28 cellular contexts compared by ENCODE assay signal in the genomic region with DNA sequence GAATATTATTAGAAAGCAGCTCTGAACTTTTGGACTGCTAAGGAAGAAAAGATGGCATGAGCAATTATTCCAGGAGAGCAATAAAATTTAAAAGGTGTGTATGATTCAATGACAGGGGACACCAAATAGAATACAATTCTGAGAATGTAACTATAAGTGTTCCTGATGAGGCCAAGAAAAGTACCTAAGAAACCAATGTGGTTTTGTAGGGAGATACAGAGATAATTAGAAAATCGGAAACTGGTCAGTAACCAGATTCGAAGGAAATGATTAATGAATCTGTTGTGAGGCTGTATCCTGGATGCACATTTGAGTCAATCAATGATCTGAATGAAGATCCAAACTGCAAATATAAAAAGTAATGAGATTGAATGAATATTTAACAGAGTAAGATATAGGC. TPM values are rescaled to one million over a fixed set of nuclear protein-coding genes. Genes with fewer than 3 reads are reported as not detected.
DNase-seq lines count a peak whose midpoint lies in the region; ATAC-seq and TF ChIP-seq lines count a peak whose summit lies in the region.
"Had no signal": no experiment of that assay in that cellular context is flagged by ENCODE, and none has a peak within 500 bp of the region (broad histone marks: within the 10 kb centered on the region; RNA-seq: fewer than 3 reads in every experiment).

No MANE protein-coding gene starts in this region.

- no peak for DNase-seq in activated CD4-positive, alpha-beta T cell treated with anti-CD3 and anti-CD28 coated beads for 36 hours
- DNase-seq in activated CD4-positive, alpha-beta T cell treated with anti-CD3 and anti-CD28 coated beads for 48 hours = no peak
- DNase-seq in activated T-cell treated with anti-CD3 and anti-CD28 coated beads, Interleukin-2, amount 50 U/mL, for 72 hours = no peak
- no peak for DNase-seq in activated T-cell treated with anti-CD3 and anti-CD28 coated beads, Interleukin-2, amount 50 U/mL, for 48 hours
- no peak for DNase-seq in neural crest cell (ENCODE audit: low read depth, low spot score)
- no peak for DNase-seq in NCI-H1092 (lab: John Stamatoyannopoulos, UW)
- DNase-seq: 8988T; ACHN; BE2C; CD8-positive, alpha-beta memory T cell; DMS 273 treated with DMSO at 0.1 percent for 48 hours; DMS79; EL; GDM1; HCEC 1CT; MM.1S; NCI-H1417; NCI-H1694; NCI-H2029 treated with DMSO at 0.1 percent for 48 hours; NCI-H446 treated with DMSO at 0.1 percent for 48 hours; NCI-H526; NCI-H82; NK-92 treated with Interleukin-12 subunit alpha and Interleukin-12 subunit beta, amount 100 ng/mL, for 24 hours; PC-3 had no signal

- intact Hi-C loops in activated CD4-positive, alpha-beta T cell treated with anti-CD3 and anti-CD28 coated beads for 36 hours (cut with DNase I, micrococcal nuclease) = loop anchor here in 1 of 2 experiments (5.0 kb wide), 1 partner anchor 249 kb away; no protein-coding TSS in a partner anchor

- CTCF ChIA-PET in activated CD4-positive, alpha-beta T cell treated with anti-CD3 and anti-CD28 coated beads for 36 hours (lab: Charles Lee) = no interaction called here

- ATAC-seq in activated CD4-positive, alpha-beta T cell treated with anti-CD3 and anti-CD28 coated beads for 36 hours = no peak
- no peak for ATAC-seq in activated T-cell treated with anti-CD3 and anti-CD28 coated beads, Interleukin-2, amount 50 U/mL, for 72 hours (replicated peaks in 1 of 2)
- no peak for ATAC-seq in HG02852 (IDR thresholded peaks at IDR 0.05; ENCODE audit: unreplicated experiment)
- ATAC-seq: GM12878, PC-3 had no signal

- POLR2A ChIA-PET in activated CD4-positive, alpha-beta T cell treated with anti-CD3 and anti-CD28 coated beads for 36 hours (lab: Charles Lee) = interaction anchor here (0.9 kb wide), 1 partner anchor 64 kb away, joined by 3 read pairs; no protein-coding TSS in a partner anchor

- no peak overlapping the region for H3K4me3 Mint-ChIP-seq in activated CD4-positive, alpha-beta T cell treated with anti-CD3 and anti-CD28 coated beads for 36 hours
- peak overlapping the region in 1 of 2 donors; percentile 71 for H3K4me3 Mint-ChIP-seq in activated T-cell treated with anti-CD3 and anti-CD28 coated beads, Interleukin-2, amount 50 U/mL, for 72 hours
- H3K4me3 Mint-ChIP-seq in neural crest cell = peak overlapping the region; percentile 27
- H3K4me3 Mint-ChIP-seq: CD14-positive monocyte had no signal

- TF ChIP-seq CTCF in neural crest cell (conservative IDR thresholded peaks at IDR 0.05) = no peak

- peaks cover 72% of the 10 kb centered on the region for H3K36me3 Mint-ChIP-seq in activated CD4-positive, alpha-beta T cell treated with anti-CD3 and anti-CD28 coated beads for 36 hours (ENCODE audit: low read depth)
- H3K36me3 Mint-ChIP-seq in activated T-cell treated with anti-CD3 and anti-CD28 coated beads, Interleukin-2, amount 50 U/mL, for 72 hours (ENCODE audit: insufficient read depth in 2 of 2) = peaks cover 25 to 62% of the 10 kb centered on the region in 2 donors
- peaks cover 26% of the 10 kb centered on the region for H3K36me3 Mint-ChIP-seq in neural crest cell (ENCODE audit: low read depth)

- H3K27me3 Mint-ChIP-seq in activated CD4-positive, alpha-beta T cell treated with anti-CD3 and anti-CD28 coated beads for 36 hours = no peaks in the 10 kb centered on the region
- H3K27me3 Mint-ChIP-seq in activated T-cell treated with anti-CD3 and anti-CD28 coated beads, Interleukin-2, amount 50 U/mL, for 72 hours (ENCODE audit: low read depth) = no peaks in the 10 kb centered on the region
- no peaks in the 10 kb centered on the region for H3K27me3 Mint-ChIP-seq in neural crest cell (ENCODE audit: low read depth)
- H3K27me3 Mint-ChIP-seq: CD8-positive, alpha-beta memory T cell; IgD-negative memory B cell had no signal

- H3K27ac Mint-ChIP-seq in activated CD4-positive, alpha-beta T cell treated with anti-CD3 and anti-CD28 coated beads for 36 hours = peak overlapping the region; percentile 60
- peak overlapping the region; percentile 94 for H3K27ac Mint-ChIP-seq in activated T-cell treated with anti-CD3 and anti-CD28 coated beads, Interleukin-2, amount 50 U/mL, for 72 hours
- no peak overlapping the region for H3K27ac Mint-ChIP-seq in neural crest cell (ENCODE audit: unreplicated experiment)
- H3K27ac Mint-ChIP-seq: IgD-negative memory B cell had no signal

- H3K4me1 Mint-ChIP-seq in activated CD4-positive, alpha-beta T cell treated with anti-CD3 and anti-CD28 coated beads for 36 hours = peaks cover 44% of the 10 kb centered on the region
- H3K4me1 Mint-ChIP-seq in activated T-cell treated with anti-CD3 and anti-CD28 coated beads, Interleukin-2, amount 50 U/mL, for 72 hours (ENCODE audit: low read depth) = peaks cover 53% of the 10 kb centered on the region
- H3K4me1 Mint-ChIP-seq in neural crest cell = peaks cover 13% of the 10 kb centered on the region

- peaks cover 15% of the 10 kb centered on the region for H3K9me3 Mint-ChIP-seq in activated CD4-positive, alpha-beta T cell treated with anti-CD3 and anti-CD28 coated beads for 36 hours (ENCODE audit: low read depth)
- H3K9me3 Mint-ChIP-seq in activated T-cell treated with anti-CD3 and anti-CD28 coated beads, Interleukin-2, amount 50 U/mL, for 72 hours = peaks cover 3% of the 10 kb centered on the region in 2 donors
- peaks cover 4% of the 10 kb centered on the region for H3K9me3 Mint-ChIP-seq in neural crest cell
- H3K9me3 Mint-ChIP-seq: IgD-negative memory B cell had no signal

RNA-seq across cellular contexts. Expression of gene NOA1, which starts 6.0 kb away (rescaled TPM):
- total RNA-seq in activated CD4-positive, alpha-beta T cell treated with anti-CD3 and anti-CD28 coated beads for 36 hours = 10 to 100 TPM; 24.9 to 31.5 TPM
- total RNA-seq in activated T-cell treated with anti-CD3 and anti-CD28 coated beads, Interleukin-2, amount 50 U/mL, for 72 hours = 10 to 100 TPM; 32.1 to 34.1 TPM
- total RNA-seq in neural crest cell = 17.3 and 17.9 TPM in 2 replicates

RNA-seq across cellular contexts. Expression of gene POLR2B, which starts 7.3 kb away (rescaled TPM):
- total RNA-seq in activated CD4-positive, alpha-beta T cell treated with anti-CD3 and anti-CD28 coated beads for 36 hours = 100 to 1,000 TPM; 108 to 133 TPM
- total RNA-seq in activated T-cell treated with anti-CD3 and anti-CD28 coated beads, Interleukin-2, amount 50 U/mL, for 72 hours = 100 to 1,000 TPM; 115 to 135 TPM
- total RNA-seq in neural crest cell = 129 and 134 TPM in 2 replicates
